ENCODE assay signal across 1 cellular context in the genomic region with DNA sequence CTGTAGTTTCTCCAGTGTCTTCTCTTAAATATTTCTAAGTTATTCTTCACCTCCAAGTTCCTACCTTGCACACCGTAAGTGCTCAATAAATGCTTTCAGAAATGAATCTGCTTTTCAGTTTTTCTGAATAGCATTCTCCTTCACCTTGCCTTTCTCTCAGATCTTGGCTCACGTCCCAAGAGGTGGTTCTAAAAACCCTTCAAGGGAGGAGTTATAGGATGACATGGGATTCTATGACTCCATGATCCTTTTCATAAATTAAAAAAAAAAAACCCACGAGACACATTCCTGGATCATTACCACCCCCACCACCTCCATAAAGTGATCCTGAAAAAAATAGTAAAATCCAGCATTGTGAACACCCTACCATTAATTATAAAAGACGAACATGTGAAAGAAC.
TF ChIP-seq lines count a peak whose summit lies in the region.

No MANE protein-coding gene starts in this region.

TF ChIP-seq in HCT116, 20 proteins besides CTCF, POLR2A, EP300 and RAD21:
- TF ChIP-seq, protein P1, sequence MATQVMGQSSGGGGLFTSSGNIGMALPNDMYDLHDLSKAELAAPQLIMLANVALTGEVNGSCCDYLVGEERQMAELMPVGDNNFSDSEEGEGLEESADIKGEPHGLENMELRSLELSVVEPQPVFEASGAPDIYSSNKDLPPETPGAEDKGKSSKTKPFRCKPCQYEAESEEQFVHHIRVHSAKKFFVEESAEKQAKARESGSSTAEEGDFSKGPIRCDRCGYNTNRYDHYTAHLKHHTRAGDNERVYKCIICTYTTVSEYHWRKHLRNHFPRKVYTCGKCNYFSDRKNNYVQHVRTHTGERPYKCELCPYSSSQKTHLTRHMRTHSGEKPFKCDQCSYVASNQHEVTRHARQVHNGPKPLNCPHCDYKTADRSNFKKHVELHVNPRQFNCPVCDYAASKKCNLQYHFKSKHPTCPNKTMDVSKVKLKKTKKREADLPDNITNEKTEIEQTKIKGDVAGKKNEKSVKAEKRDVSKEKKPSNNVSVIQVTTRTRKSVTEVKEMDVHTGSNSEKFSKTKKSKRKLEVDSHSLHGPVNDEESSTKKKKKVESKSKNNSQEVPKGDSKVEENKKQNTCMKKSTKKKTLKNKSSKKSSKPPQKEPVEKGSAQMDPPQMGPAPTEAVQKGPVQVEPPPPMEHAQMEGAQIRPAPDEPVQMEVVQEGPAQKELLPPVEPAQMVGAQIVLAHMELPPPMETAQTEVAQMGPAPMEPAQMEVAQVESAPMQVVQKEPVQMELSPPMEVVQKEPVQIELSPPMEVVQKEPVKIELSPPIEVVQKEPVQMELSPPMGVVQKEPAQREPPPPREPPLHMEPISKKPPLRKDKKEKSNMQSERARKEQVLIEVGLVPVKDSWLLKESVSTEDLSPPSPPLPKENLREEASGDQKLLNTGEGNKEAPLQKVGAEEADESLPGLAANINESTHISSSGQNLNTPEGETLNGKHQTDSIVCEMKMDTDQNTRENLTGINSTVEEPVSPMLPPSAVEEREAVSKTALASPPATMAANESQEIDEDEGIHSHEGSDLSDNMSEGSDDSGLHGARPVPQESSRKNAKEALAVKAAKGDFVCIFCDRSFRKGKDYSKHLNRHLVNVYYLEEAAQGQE (IDR thresholded peaks at IDR 0.05; ENCODE audit: low read depth) = no peak
- TF ChIP-seq FOSL1 (IDR thresholded peaks at IDR 0.05; ENCODE audit: low read depth) (no peak), ELF1 (IDR thresholded peaks at IDR 0.05; ENCODE audit: borderline replicate concordance, low read depth) (no peak), SIN3A (IDR thresholded peaks at IDR 0.05; ENCODE audit: low read depth) (no peak), ZFX (IDR thresholded peaks at IDR 0.05) (no peak), YY1 (IDR thresholded peaks at IDR 0.05; ENCODE audit: extremely low read depth, insufficient replicate concordance, low read depth, low read length) (no peak), CBX3 (IDR thresholded peaks at IDR 0.05; ENCODE audit: low read depth) (no peak), ZNF274 (IDR thresholded peaks at IDR 0.05; ENCODE audit: low read depth, low read length) (no peak)
- TF ChIP-seq, protein P2, sequence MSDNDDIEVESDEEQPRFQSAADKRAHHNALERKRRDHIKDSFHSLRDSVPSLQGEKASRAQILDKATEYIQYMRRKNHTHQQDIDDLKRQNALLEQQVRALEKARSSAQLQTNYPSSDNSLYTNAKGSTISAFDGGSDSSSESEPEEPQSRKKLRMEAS (IDR thresholded peaks at IDR 0.05) = no peak
TF ChIP-seq in HCT116: peak in this region for 0.
